1 cellular context compared by ENCODE assay signal in the genomic region with DNA sequence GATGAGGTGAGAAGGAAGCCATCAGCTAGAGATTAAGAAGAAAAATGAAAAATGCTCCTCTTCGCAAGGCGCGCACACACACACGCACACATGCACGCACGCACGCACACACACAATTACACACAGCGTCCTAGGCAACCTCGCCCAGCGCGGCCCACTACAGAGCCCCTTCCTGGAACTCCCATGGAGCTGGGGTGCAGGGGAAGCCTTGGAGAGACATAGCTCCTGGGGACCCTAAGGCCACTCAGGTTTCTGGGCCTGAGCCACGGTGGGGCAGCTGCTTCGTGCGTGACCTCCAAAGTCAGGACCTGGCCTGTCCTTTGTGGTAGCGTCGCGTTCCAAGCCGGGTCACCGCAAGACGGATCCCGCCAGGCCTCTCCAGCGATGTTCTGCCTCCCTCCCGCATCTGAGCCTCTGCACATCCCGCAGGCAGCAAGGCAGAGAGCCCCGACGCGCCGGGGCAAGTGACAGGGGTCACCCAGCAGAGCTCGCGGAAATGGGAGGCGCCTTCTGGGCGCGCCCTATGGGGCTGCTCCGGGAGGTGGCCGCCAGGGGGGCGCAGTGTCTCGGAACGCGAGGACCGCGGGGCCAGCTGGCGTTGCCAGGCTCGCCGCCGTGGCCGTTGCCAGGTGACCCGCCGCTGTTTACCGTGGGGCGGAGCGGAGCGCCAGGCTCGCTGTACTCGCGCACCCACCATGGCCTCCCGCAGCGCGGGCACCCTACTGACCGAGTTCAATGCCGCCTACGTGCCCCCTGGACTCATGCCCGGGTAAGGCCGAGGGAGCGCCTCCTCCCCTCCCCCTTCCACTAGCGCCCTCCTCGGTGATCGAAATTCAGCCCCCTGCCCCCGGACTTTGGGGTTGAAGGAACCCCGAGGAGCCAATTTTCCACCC.
TF ChIP-seq lines count a peak whose summit lies in the region.

No MANE protein-coding gene starts in this region.

TF ChIP-seq in HepG2, 621 proteins besides CTCF, POLR2A, EP300 and RAD21 (continued from another document and continues in another):
- TF ChIP-seq, protein P1, sequence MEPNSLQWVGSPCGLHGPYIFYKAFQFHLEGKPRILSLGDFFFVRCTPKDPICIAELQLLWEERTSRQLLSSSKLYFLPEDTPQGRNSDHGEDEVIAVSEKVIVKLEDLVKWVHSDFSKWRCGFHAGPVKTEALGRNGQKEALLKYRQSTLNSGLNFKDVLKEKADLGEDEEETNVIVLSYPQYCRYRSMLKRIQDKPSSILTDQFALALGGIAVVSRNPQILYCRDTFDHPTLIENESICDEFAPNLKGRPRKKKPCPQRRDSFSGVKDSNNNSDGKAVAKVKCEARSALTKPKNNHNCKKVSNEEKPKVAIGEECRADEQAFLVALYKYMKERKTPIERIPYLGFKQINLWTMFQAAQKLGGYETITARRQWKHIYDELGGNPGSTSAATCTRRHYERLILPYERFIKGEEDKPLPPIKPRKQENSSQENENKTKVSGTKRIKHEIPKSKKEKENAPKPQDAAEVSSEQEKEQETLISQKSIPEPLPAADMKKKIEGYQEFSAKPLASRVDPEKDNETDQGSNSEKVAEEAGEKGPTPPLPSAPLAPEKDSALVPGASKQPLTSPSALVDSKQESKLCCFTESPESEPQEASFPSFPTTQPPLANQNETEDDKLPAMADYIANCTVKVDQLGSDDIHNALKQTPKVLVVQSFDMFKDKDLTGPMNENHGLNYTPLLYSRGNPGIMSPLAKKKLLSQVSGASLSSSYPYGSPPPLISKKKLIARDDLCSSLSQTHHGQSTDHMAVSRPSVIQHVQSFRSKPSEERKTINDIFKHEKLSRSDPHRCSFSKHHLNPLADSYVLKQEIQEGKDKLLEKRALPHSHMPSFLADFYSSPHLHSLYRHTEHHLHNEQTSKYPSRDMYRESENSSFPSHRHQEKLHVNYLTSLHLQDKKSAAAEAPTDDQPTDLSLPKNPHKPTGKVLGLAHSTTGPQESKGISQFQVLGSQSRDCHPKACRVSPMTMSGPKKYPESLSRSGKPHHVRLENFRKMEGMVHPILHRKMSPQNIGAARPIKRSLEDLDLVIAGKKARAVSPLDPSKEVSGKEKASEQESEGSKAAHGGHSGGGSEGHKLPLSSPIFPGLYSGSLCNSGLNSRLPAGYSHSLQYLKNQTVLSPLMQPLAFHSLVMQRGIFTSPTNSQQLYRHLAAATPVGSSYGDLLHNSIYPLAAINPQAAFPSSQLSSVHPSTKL (CRISPR knock-in tag; IDR thresholded peaks at IDR 0.05) = peak; percentile 47; the same call in 1 of the 2 replicates
- TF ChIP-seq ZNF607 (CRISPR knock-in tag; IDR thresholded peaks at IDR 0.05; ENCODE audit: borderline replicate concordance) = 0 out of 2 replicates have a peak, but pooled peaks have one; percentile 33
- TF ChIP-seq, protein P2, sequence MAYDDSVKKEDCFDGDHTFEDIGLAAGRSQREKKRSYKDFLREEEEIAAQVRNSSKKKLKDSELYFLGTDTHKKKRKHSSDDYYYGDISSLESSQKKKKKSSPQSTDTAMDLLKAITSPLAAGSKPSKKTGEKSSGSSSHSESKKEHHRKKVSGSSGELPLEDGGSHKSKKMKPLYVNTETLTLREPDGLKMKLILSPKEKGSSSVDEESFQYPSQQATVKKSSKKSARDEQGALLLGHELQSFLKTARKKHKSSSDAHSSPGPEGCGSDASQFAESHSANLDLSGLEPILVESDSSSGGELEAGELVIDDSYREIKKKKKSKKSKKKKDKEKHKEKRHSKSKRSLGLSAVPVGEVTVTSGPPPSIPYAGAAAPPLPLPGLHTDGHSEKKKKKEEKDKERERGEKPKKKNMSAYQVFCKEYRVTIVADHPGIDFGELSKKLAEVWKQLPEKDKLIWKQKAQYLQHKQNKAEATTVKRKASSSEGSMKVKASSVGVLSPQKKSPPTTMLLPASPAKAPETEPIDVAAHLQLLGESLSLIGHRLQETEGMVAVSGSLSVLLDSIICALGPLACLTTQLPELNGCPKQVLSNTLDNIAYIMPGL (CRISPR knock-in tag; IDR thresholded peaks at IDR 0.05; ENCODE audit: borderline replicate concordance in 1 of 2, low read depth in 1 of 2) = peak; percentile 51 to 60; a peak in 2 of 4 replicates
- TF ChIP-seq, protein P3, sequence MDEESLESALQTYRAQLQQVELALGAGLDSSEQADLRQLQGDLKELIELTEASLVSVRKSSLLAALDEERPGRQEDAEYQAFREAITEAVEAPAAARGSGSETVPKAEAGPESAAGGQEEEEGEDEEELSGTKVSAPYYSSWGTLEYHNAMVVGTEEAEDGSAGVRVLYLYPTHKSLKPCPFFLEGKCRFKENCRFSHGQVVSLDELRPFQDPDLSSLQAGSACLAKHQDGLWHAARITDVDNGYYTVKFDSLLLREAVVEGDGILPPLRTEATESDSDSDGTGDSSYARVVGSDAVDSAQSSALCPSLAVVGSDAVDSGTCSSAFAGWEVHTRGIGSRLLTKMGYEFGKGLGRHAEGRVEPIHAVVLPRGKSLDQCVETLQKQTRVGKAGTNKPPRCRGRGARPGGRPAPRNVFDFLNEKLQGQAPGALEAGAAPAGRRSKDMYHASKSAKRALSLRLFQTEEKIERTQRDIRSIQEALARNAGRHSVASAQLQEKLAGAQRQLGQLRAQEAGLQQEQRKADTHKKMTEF (CRISPR knock-in tag; IDR thresholded peaks at IDR 0.05) = no peak
- no peak for TF ChIP-seq KDM1A (CRISPR knock-in tag; IDR thresholded peaks at IDR 0.05)
- TF ChIP-seq, protein P4, sequence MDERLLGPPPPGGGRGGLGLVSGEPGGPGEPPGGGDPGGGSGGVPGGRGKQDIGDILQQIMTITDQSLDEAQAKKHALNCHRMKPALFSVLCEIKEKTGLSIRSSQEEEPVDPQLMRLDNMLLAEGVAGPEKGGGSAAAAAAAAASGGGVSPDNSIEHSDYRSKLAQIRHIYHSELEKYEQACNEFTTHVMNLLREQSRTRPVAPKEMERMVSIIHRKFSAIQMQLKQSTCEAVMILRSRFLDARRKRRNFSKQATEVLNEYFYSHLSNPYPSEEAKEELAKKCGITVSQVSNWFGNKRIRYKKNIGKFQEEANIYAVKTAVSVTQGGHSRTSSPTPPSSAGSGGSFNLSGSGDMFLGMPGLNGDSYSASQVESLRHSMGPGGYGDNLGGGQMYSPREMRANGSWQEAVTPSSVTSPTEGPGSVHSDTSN (CRISPR knock-in tag; IDR thresholded peaks at IDR 0.05) = no peak
- TF ChIP-seq RFXAP (CRISPR knock-in tag; IDR thresholded peaks at IDR 0.05; ENCODE audit: borderline replicate concordance) = 0 out of 2 replicates have a peak, but pooled peaks have one; percentile 45
- TF ChIP-seq ZNF121 (CRISPR knock-in tag; IDR thresholded peaks at IDR 0.05) = peak; percentile 59
- TF ChIP-seq, protein P5, sequence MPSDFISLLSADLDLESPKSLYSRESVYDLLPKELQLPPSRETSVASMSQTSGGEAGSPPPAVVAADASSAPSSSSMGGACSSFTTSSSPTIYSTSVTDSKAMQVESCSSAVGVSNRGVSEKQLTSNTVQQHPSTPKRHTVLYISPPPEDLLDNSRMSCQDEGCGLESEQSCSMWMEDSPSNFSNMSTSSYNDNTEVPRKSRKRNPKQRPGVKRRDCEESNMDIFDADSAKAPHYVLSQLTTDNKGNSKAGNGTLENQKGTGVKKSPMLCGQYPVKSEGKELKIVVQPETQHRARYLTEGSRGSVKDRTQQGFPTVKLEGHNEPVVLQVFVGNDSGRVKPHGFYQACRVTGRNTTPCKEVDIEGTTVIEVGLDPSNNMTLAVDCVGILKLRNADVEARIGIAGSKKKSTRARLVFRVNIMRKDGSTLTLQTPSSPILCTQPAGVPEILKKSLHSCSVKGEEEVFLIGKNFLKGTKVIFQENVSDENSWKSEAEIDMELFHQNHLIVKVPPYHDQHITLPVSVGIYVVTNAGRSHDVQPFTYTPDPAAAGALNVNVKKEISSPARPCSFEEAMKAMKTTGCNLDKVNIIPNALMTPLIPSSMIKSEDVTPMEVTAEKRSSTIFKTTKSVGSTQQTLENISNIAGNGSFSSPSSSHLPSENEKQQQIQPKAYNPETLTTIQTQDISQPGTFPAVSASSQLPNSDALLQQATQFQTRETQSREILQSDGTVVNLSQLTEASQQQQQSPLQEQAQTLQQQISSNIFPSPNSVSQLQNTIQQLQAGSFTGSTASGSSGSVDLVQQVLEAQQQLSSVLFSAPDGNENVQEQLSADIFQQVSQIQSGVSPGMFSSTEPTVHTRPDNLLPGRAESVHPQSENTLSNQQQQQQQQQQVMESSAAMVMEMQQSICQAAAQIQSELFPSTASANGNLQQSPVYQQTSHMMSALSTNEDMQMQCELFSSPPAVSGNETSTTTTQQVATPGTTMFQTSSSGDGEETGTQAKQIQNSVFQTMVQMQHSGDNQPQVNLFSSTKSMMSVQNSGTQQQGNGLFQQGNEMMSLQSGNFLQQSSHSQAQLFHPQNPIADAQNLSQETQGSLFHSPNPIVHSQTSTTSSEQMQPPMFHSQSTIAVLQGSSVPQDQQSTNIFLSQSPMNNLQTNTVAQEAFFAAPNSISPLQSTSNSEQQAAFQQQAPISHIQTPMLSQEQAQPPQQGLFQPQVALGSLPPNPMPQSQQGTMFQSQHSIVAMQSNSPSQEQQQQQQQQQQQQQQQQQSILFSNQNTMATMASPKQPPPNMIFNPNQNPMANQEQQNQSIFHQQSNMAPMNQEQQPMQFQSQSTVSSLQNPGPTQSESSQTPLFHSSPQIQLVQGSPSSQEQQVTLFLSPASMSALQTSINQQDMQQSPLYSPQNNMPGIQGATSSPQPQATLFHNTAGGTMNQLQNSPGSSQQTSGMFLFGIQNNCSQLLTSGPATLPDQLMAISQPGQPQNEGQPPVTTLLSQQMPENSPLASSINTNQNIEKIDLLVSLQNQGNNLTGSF (CRISPR knock-in tag; IDR thresholded peaks at IDR 0.05) = no peak
- TF ChIP-seq, protein P6, sequence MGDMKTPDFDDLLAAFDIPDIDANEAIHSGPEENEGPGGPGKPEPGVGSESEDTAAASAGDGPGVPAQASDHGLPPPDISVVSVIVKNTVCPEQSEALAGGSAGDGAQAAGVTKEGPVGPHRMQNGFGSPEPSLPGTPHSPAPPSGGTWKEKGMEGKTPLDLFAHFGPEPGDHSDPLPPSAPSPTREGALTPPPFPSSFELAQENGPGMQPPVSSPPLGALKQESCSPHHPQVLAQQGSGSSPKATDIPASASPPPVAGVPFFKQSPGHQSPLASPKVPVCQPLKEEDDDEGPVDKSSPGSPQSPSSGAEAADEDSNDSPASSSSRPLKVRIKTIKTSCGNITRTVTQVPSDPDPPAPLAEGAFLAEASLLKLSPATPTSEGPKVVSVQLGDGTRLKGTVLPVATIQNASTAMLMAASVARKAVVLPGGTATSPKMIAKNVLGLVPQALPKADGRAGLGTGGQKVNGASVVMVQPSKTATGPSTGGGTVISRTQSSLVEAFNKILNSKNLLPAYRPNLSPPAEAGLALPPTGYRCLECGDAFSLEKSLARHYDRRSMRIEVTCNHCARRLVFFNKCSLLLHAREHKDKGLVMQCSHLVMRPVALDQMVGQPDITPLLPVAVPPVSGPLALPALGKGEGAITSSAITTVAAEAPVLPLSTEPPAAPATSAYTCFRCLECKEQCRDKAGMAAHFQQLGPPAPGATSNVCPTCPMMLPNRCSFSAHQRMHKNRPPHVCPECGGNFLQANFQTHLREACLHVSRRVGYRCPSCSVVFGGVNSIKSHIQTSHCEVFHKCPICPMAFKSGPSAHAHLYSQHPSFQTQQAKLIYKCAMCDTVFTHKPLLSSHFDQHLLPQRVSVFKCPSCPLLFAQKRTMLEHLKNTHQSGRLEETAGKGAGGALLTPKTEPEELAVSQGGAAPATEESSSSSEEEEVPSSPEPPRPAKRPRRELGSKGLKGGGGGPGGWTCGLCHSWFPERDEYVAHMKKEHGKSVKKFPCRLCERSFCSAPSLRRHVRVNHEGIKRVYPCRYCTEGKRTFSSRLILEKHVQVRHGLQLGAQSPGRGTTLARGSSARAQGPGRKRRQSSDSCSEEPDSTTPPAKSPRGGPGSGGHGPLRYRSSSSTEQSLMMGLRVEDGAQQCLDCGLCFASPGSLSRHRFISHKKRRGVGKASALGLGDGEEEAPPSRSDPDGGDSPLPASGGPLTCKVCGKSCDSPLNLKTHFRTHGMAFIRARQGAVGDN (CRISPR knock-in tag; IDR thresholded peaks at IDR 0.05) = peak; percentile 62
- peak; percentile 63; the same call in 1 of the 2 replicates for TF ChIP-seq RXRA (CRISPR knock-in tag; IDR thresholded peaks at IDR 0.05)
- peak; percentile 41 for TF ChIP-seq SALL1 (CRISPR knock-in tag; IDR thresholded peaks at IDR 0.05)
- no peak for TF ChIP-seq ZNF547 (CRISPR knock-in tag; IDR thresholded peaks at IDR 0.05)
- TF ChIP-seq RFX1 (IDR thresholded peaks at IDR 0.05) = peak; percentile 86
- TF ChIP-seq CBFB (CRISPR knock-in tag; IDR thresholded peaks at IDR 0.05) = 0 out of 2 replicates have a peak, but pooled peaks have one; percentile 46
- 0 out of 2 replicates have a peak, but pooled peaks have one; percentile 21 for TF ChIP-seq SALL2 (CRISPR knock-in tag; IDR thresholded peaks at IDR 0.05)
- TF ChIP-seq SRSF9 (IDR thresholded peaks at IDR 0.05; ENCODE audit: borderline replicate concordance, insufficient read depth, low read depth, low read length, poor library complexity, severe bottlenecking) = no peak
- 0 out of 2 replicates have a peak, but pooled peaks have one; percentile 17 for TF ChIP-seq FOSL2 (CRISPR knock-in tag; IDR thresholded peaks at IDR 0.05)
- TF ChIP-seq, protein P7, sequence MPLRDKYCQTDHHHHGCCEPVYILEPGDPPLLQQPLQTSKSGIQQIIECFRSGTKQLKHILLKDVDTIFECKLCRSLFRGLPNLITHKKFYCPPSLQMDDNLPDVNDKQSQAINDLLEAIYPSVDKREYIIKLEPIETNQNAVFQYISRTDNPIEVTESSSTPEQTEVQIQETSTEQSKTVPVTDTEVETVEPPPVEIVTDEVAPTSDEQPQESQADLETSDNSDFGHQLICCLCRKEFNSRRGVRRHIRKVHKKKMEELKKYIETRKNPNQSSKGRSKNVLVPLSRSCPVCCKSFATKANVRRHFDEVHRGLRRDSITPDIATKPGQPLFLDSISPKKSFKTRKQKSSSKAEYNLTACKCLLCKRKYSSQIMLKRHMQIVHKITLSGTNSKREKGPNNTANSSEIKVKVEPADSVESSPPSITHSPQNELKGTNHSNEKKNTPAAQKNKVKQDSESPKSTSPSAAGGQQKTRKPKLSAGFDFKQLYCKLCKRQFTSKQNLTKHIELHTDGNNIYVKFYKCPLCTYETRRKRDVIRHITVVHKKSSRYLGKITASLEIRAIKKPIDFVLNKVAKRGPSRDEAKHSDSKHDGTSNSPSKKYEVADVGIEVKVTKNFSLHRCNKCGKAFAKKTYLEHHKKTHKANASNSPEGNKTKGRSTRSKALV (CRISPR knock-in tag; IDR thresholded peaks at IDR 0.05) = peak; percentile 85; the same call in 1 of the 2 replicates
- no peak for TF ChIP-seq ZKSCAN5 (CRISPR knock-in tag; IDR thresholded peaks at IDR 0.05)
- TF ChIP-seq, protein P8, sequence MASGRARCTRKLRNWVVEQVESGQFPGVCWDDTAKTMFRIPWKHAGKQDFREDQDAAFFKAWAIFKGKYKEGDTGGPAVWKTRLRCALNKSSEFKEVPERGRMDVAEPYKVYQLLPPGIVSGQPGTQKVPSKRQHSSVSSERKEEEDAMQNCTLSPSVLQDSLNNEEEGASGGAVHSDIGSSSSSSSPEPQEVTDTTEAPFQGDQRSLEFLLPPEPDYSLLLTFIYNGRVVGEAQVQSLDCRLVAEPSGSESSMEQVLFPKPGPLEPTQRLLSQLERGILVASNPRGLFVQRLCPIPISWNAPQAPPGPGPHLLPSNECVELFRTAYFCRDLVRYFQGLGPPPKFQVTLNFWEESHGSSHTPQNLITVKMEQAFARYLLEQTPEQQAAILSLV (CRISPR knock-in tag; IDR thresholded peaks at IDR 0.05; ENCODE audit: borderline replicate concordance) = peak; percentile 69; the same call in 1 of the 2 replicates
- TF ChIP-seq PPARG (CRISPR knock-in tag; conservative IDR thresholded peaks at IDR 0.05) = no peak
- no peak for TF ChIP-seq MIER3 (CRISPR knock-in tag; IDR thresholded peaks at IDR 0.05; ENCODE audit: borderline replicate concordance)
- TF ChIP-seq XRCC5 (optimal IDR thresholded peaks at IDR 0.05; ENCODE audit: low read length) = peak; percentile 48
- 0 out of 2 replicates have a peak, but pooled peaks have one; percentile 9 for TF ChIP-seq HNF4A (CRISPR knock-in tag; IDR thresholded peaks at IDR 0.05)
- 0 out of 2 replicates have a peak, but pooled peaks have one; percentile 45 for TF ChIP-seq EEA1 (CRISPR knock-in tag; IDR thresholded peaks at IDR 0.05; ENCODE audit: borderline replicate concordance)
- no peak for TF ChIP-seq NFIC (IDR thresholded peaks at IDR 0.05; ENCODE audit: low read length)
